21 cellular contexts compared by ENCODE assay signal in the genomic region with DNA sequence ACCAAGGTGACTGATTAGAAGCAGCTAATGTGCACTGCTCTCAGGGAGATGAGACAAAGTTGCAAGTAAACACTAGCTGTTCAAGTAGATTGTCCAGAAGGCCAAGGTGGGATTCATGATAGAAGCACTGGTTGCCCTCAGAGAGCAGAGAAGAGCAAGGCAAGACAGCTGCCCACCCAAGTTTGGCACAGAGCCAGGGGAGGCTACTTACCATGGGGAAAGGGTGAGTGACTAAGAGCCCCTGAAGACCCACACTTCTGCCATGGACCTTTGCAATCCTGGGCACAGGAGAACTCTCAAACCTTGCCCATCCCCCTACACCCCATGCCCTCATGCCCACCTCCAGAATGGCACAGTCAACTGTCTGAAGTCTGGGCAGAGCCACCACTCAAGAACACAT.
DNase-seq lines count a peak whose midpoint lies in the region; ATAC-seq, FAIRE-seq and TF ChIP-seq lines count a peak whose summit lies in the region.
"Had no signal": no experiment of that assay in that cellular context is flagged by ENCODE, and none has a peak within 500 bp of the region (broad histone marks: within the 10 kb centered on the region; RNA-seq: fewer than 3 reads in every experiment).

No MANE protein-coding gene starts in this region.

- no peaks in the 10 kb centered on the region for H3K9me1 ChIP-seq in K562 (ENCODE audit: control insufficient read depth, insufficient read depth, low read length)

- H2AFZ ChIP-seq in K562 (ENCODE audit: low read depth, low read length), result no peak overlapping the region

- TF ChIP-seq CTCF in left ventricle myocardium inferior (IDR thresholded peaks at IDR 0.05; ENCODE audit: borderline replicate concordance) (no peak), K562 (IDR thresholded peaks at IDR 0.05 in 2 of 3, conservative IDR thresholded peaks at IDR 0.05 in 1 of 3; ENCODE audit: insufficient read depth in 2 of 3, low read depth in 1 of 3, low read length in 3 of 3) (no peak)

- DNase-seq in left ventricle myocardium inferior (no peak), Right ventricle myocardium inferior (ENCODE audit: missing footprints) (no peak), KBM-7 (peak; percentile 32), K562 (ENCODE audit: extremely low read depth in 1 of 4, low spot score in 3 of 4) (no peak), aorta (no peak), T1000 (lab: John Stamatoyannopoulos, UW) (no peak)
- no peak for DNase-seq in activated CD8-positive, alpha-beta memory T cell treated with anti-CD3 and anti-CD28 coated beads, Interleukin-2, amount 50 U/mL, for 4 hours
- DNase-seq: CD4-positive, alpha-beta memory T cell; COR-L47; DMS153; DND-41; H7; HCEC 1CT had no signal

- no peak for FAIRE-seq in K562 (lab: Jason Lieb, UNC)
- FAIRE-seq: A204.1, G401.6, GM12892, GM19239, H1 had no signal

- TF ChIP-seq RAD21 in K562 (CRISPR knock-in tag; conservative IDR thresholded peaks at IDR 0.05 in 1 of 2, IDR thresholded peaks at IDR 0.05 in 1 of 2), result no peak

- H3K27me3 ChIP-seq in left ventricle myocardium inferior (ENCODE audit: low read depth), result no peaks in the 10 kb centered on the region
- H3K27me3 ChIP-seq in K562 (ENCODE audit: control insufficient read depth in 2 of 2, insufficient read depth in 2 of 2, low read length in 2 of 2), result no peaks in the 10 kb centered on the region
- no peaks in the 10 kb centered on the region for H3K27me3 ChIP-seq in aorta (ENCODE audit: control insufficient read depth in 1 of 2, insufficient read depth in 2 of 2, low read length in 1 of 2)
- H3K27me3 ChIP-seq: BLaER1 treated with 17β-estradiol and CSF1 and Interleukin-3, amounts not matched to agents 10 nM and 100 nM had no signal

- no peak overlapping the region for H3K4me3 ChIP-seq in left ventricle myocardium inferior
- no peak overlapping the region for H3K4me3 ChIP-seq in K562
- no peak overlapping the region for H3K4me3 ChIP-seq in aorta (ENCODE audit: low read length in 2 of 2)
- H3K4me3 ChIP-seq: BLaER1 treated with 17β-estradiol and CSF1 and Interleukin-3, amounts not matched to agents 10 nM and 100 nM had no signal

- POLR2A ChIA-PET in K562 (lab: Yijun Ruan, JAX), result no interaction called here

- H3K4me2 ChIP-seq in K562 (ENCODE audit: insufficient read depth, low read length), result no peak overlapping the region

- H3K27ac ChIP-seq in left ventricle myocardium inferior (replicated peaks), result peak overlapping the region; percentile 39
- no peak overlapping the region for H3K27ac ChIP-seq in K562 (ENCODE audit: extremely low read depth, low read depth, low read length)
- H3K27ac ChIP-seq in aorta (ENCODE audit: low read depth in 1 of 2, low read length in 2 of 2), result no peak overlapping the region
- H3K27ac ChIP-seq: 22Rv1; BLaER1 treated with 17β-estradiol and CSF1 and Interleukin-3, amounts not matched to agents 10 nM and 100 nM had no signal

- H3K79me2 ChIP-seq in K562 (ENCODE audit: control insufficient read depth, insufficient read depth, low read length), result no peaks in the 10 kb centered on the region

- no peak for ATAC-seq in Right ventricle myocardium inferior
- ATAC-seq in K562, result no peak
- peak; percentile 36 for ATAC-seq in aorta (ENCODE audit: low FRiP score)
- ATAC-seq in GM21529 (IDR thresholded peaks at IDR 0.05; ENCODE audit: unreplicated experiment), result no peak

- no peaks in the 10 kb centered on the region for H4K20me1 ChIP-seq in K562 (replicated peaks; ENCODE audit: control insufficient read depth, insufficient read depth, low read length)
- H4K20me1 ChIP-seq: BLaER1 treated with 17β-estradiol and CSF1 and Interleukin-3, amounts not matched to agents 10 nM and 100 nM had no signal

- TF ChIP-seq EP300 in K562 (IDR thresholded peaks at IDR 0.05; ENCODE audit: low read length), result no peak

- no peak for TF ChIP-seq POLR2A in K562 (conservative IDR thresholded peaks at IDR 0.05)

- BruUV-seq in K562 (replicated peaks; lab: Mats Ljungman, UMichigan), result no TSS peak

- H3K36me3 ChIP-seq in left ventricle myocardium inferior (no peaks in the 10 kb centered on the region), K562 (ENCODE audit: control insufficient read depth, insufficient read depth, low read length) (no peaks in the 10 kb centered on the region), aorta (ENCODE audit: control insufficient read depth in 1 of 2, insufficient read depth in 2 of 2, low read length in 1 of 2) (no peaks in the 10 kb centered on the region)
- H3K36me3 ChIP-seq: BLaER1 treated with 17β-estradiol and CSF1 and Interleukin-3, amounts not matched to agents 10 nM and 100 nM had no signal

- in situ Hi-C loops in KBM-7 (cut with MboI; ENCODE audit: low pct_unique_long_range_greater_than_20kb, low sequenced_read_pairs), result no loop called here
- in situ Hi-C loops in K562 (cut with MboI), result no loop called here

- CTCF ChIA-PET in K562 (lab: Yijun Ruan, JAX; ENCODE audit: low intra/inter-chr PET ratio), result no interaction called here

- peaks cover 22% of the 10 kb centered on the region for H3K9me3 ChIP-seq in left ventricle myocardium inferior (replicated peaks)
- H3K9me3 ChIP-seq in K562 (replicated peaks; ENCODE audit: control insufficient read depth, insufficient read depth, low read depth, low read length), result no peaks in the 10 kb centered on the region
- no peaks in the 10 kb centered on the region for H3K9me3 ChIP-seq in aorta (ENCODE audit: control insufficient read depth, low read length)

- peaks cover 24% of the 10 kb centered on the region for H3K4me1 ChIP-seq in left ventricle myocardium inferior
- H3K4me1 ChIP-seq in K562 (replicated peaks in 1 of 2; ENCODE audit: control insufficient read depth in 2 of 2, insufficient read depth in 2 of 2, low read length in 2 of 2), result 0 out of 5 replicates have a peak, but pooled peaks cover 0 to 3% of the 10 kb centered on the region in 2 experiments
- H3K4me1 ChIP-seq in aorta (ENCODE audit: control insufficient read depth in 1 of 2, insufficient read depth in 2 of 2, low read length in 2 of 2), result no peaks in the 10 kb centered on the region

- intact Hi-C loops in left ventricle myocardium inferior (cut with micrococcal nuclease) (no loop called here), Right ventricle myocardium inferior (cut with DNase I) (no loop called here), K562 (cut with micrococcal nuclease) (no loop called here), aorta (cut with DNase I) (no loop called here)

- H3K9ac ChIP-seq in K562 (ENCODE audit: insufficient read depth in 1 of 2, low read depth in 2 of 2, low read length in 2 of 2), result no peak overlapping the region
- H3K9ac ChIP-seq: BLaER1 treated with 17β-estradiol and CSF1 and Interleukin-3, amounts not matched to agents 10 nM and 100 nM had no signal

TF ChIP-seq in K562, 482 proteins besides CTCF, POLR2A, EP300 and RAD21:
- peak; percentile 86 for TF ChIP-seq NFIC (IDR thresholded peaks at IDR 0.05)
- TF ChIP-seq CBFA2T3 (IDR thresholded peaks at IDR 0.05), result peak; percentile 16; the same call in 1 of the 2 replicates
- TF ChIP-seq TAF15 (IDR thresholded peaks at IDR 0.05; ENCODE audit: low read depth, low read length), result no peak
- peak; percentile 44 for TF ChIP-seq NFIX (CRISPR knock-in tag; IDR thresholded peaks at IDR 0.05; ENCODE audit: low read depth)
TF ChIP-seq in K562: peak in this region for 3.
